1 cellular context compared by ENCODE assay signal in the genomic region with DNA sequence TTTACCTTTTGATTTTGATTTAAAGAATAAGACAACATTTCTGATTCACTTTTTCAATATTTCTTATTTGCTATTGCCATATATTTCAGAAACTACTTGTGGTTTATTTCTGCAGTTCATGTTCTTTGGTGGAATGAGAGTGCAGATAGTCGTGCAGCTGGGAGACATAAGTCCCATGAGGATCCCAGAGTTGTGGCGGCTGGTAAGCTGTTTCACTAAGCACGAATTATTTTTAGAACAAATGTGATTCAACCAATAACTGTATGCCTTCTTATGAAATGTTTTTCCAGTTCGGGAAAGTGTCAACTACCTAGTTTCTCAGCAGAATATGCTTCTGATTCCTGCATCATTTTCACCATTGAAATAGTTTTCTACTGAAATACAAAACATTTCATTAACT.
TF ChIP-seq lines count a peak whose summit lies in the region.

No MANE protein-coding gene starts in this region.

TF ChIP-seq in K562, 482 proteins besides CTCF, POLR2A, EP300 and RAD21 (continued from another document):
- TF ChIP-seq, protein P1, sequence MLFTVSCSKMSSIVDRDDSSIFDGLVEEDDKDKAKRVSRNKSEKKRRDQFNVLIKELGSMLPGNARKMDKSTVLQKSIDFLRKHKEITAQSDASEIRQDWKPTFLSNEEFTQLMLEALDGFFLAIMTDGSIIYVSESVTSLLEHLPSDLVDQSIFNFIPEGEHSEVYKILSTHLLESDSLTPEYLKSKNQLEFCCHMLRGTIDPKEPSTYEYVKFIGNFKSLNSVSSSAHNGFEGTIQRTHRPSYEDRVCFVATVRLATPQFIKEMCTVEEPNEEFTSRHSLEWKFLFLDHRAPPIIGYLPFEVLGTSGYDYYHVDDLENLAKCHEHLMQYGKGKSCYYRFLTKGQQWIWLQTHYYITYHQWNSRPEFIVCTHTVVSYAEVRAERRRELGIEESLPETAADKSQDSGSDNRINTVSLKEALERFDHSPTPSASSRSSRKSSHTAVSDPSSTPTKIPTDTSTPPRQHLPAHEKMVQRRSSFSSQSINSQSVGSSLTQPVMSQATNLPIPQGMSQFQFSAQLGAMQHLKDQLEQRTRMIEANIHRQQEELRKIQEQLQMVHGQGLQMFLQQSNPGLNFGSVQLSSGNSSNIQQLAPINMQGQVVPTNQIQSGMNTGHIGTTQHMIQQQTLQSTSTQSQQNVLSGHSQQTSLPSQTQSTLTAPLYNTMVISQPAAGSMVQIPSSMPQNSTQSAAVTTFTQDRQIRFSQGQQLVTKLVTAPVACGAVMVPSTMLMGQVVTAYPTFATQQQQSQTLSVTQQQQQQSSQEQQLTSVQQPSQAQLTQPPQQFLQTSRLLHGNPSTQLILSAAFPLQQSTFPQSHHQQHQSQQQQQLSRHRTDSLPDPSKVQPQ (CRISPR knock-in tag; IDR thresholded peaks at IDR 0.05; ENCODE audit: borderline replicate concordance): no peak
